In the genomic region with DNA sequence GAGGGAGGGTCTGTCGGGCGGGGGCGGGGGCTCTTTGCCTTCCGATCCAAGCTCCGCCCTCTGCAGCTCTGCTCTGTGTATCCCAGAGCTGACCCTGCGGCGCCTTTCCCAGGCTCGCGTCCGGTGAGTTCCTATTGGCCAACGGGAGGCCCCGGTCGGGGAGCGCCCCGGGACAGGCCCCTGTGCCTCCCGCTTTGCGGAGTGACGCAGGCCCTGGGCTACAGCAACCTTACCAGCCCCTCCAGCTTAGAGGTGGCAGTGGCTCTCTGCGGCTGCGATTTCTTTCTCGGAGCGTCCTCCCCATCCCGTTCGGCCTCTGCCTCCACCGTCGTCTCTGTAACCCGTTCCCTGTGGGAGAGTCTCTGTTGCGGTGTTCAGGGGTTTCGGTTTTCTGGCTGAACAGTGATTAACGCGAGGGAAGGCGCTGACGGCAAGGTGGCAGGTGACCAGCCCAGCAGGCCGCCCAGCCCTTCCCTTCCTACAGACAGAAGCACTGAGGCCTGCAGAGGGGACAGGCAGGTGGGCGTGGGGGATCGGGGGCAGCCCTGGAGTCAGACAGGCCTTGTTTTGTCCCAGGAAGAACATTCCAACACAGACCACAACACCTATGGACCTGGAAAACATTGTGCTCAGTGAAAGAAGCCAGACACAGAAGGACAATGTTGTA, we compare ENCODE assay signal across 8 cellular contexts. TPM values are rescaled to one million over a fixed set of nuclear protein-coding genes. Genes with fewer than 3 reads are reported as not detected.
DNase-seq lines count a peak whose midpoint lies in the region; ATAC-seq, FAIRE-seq and TF ChIP-seq lines count a peak whose summit lies in the region.

No MANE protein-coding gene starts in this region.

- no peak for FAIRE-seq in urothelium cell line (lab: Jason Lieb, UNC)

- H3K4me1 Mint-ChIP-seq in CD14-positive monocyte, result peaks cover 12% of the 10 kb centered on the region

- H3K4me1 ChIP-seq in duodenal mucosa (ENCODE audit: control insufficient read depth in 1 of 2, insufficient read depth in 2 of 2, low read length in 2 of 2), result peaks cover 4 to 13% of the 10 kb centered on the region in 2 donors
- H3K4me1 ChIP-seq in lower lobe of right lung, result peaks cover 22% of the 10 kb centered on the region

- peaks cover 13 to 20% (median 13%) of the 10 kb centered on the region in 3 donors for H3K27me3 Mint-ChIP-seq in CD14-positive monocyte (ENCODE audit: low read depth in 3 of 3)

- no peaks in the 10 kb centered on the region for H3K9me3 ChIP-seq in duodenal mucosa (ENCODE audit: control insufficient read depth in 1 of 2, low read length in 2 of 2)
- no peaks in the 10 kb centered on the region for H3K9me3 ChIP-seq in lower lobe of right lung

- ATAC-seq in lower lobe of right lung (peak; percentile 96 to 97), HG03025 (IDR thresholded peaks at IDR 0.05; ENCODE audit: low FRiP score, unreplicated experiment) (no peak)

- H3K27ac ChIP-seq in duodenal mucosa (ENCODE audit: low read depth, low read length) (peak overlapping the region; percentile 53), lower lobe of right lung (peak overlapping the region; percentile 87), temporal lobe (ENCODE audit: low read depth, low read length) (peak overlapping the region; percentile 30)

- DNase-seq in CD14-positive monocyte (ENCODE audit: low spot score), result peak; percentile 66
- DNase-seq in NCI-H226, result peak; percentile 59
- DNase-seq in lower lobe of right lung, result peak; percentile 92
- no peak for DNase-seq in urothelium cell line (ENCODE audit: low spot score)
- DNase-seq in NCI-H2107 (lab: John Stamatoyannopoulos, UW), result no peak

- H3K36me3 ChIP-seq in duodenal mucosa (ENCODE audit: control insufficient read depth in 1 of 2, insufficient read depth in 2 of 2, low read length in 2 of 2), result no peaks in the 10 kb centered on the region
- H3K36me3 ChIP-seq in lower lobe of right lung, result no peaks in the 10 kb centered on the region

- intact Hi-C loops in CD14-positive monocyte (cut with micrococcal nuclease), result loop anchor here (5.0 kb wide), 1 partner anchor 195 kb away; no protein-coding TSS in a partner anchor
- intact Hi-C loops in lower lobe of right lung (cut with DNase I), result no loop called here

- peaks cover 0 to 2% of the 10 kb centered on the region in 2 donors for H3K36me3 Mint-ChIP-seq in CD14-positive monocyte

- peak overlapping the region in 5 of 7 donors; percentile 2 to 75 (median 66) for H3K27ac Mint-ChIP-seq in CD14-positive monocyte

- TF ChIP-seq CTCF in CD14-positive monocyte (IDR thresholded peaks at IDR 0.05) (no peak), lower lobe of right lung (IDR thresholded peaks at IDR 0.05) (no peak)

- H3K27me3 ChIP-seq in duodenal mucosa (ENCODE audit: control insufficient read depth in 1 of 2, insufficient read depth in 2 of 2, low read length in 2 of 2) (no peaks in the 10 kb centered on the region), lower lobe of right lung (ENCODE audit: low read depth) (no peaks in the 10 kb centered on the region)

- H3K4me3 ChIP-seq in duodenal mucosa (ENCODE audit: low read depth in 1 of 2, low read length in 2 of 2) (peak overlapping the region; percentile 76), lower lobe of right lung (peak overlapping the region; percentile 67)

- peak overlapping the region; percentile 79 to 89 for H3K4me3 Mint-ChIP-seq in CD14-positive monocyte

- H3K9me3 Mint-ChIP-seq in CD14-positive monocyte, result peaks cover 0 to 4% (median 0%) of the 10 kb centered on the region in 7 donors

- H3K9ac ChIP-seq in duodenal mucosa (ENCODE audit: low read depth in 1 of 2, low read length in 2 of 2), result peak overlapping the region; percentile 54 to 65

RNA-seq across cellular contexts. Expression of a gene that starts 18.1 kb away (rescaled TPM):
- polyA plus RNA-seq in CD14-positive monocyte, result 10 to 100 TPM; 52.4 to 80.8 TPM
- total RNA-seq in lower lobe of right lung (326 TPM), temporal lobe (2.0 TPM)

RNA-seq across cellular contexts. Expression of a gene that starts 19.0 kb away (rescaled TPM):
- 10 to 100 TPM; 19.6 to 25.2 TPM for polyA plus RNA-seq in CD14-positive monocyte
- total RNA-seq in lower lobe of right lung (27.8 TPM), temporal lobe (6.6 TPM)

RNA-seq across cellular contexts. Expression of a gene that starts 59.5 kb away (rescaled TPM):
- 10 to 100 TPM; 62.2 to 95.5 TPM for polyA plus RNA-seq in CD14-positive monocyte
- total RNA-seq in lower lobe of right lung (83.4 TPM), temporal lobe (38.4 TPM)

Comparison
In these comparisons a context has a peak if more than half of its experiments do, and no peak if none do; other contexts are left out.
1. DNase-seq: peak in CD14-positive monocyte (single experiment), NCI-H226 (single experiment) and lower lobe of right lung (single experiment); none in urothelium cell line (single experiment) and NCI-H2107 (single experiment).
2. H3K27ac ChIP-seq: peak in every context shown above with its lines; median percentile 87 in lower lobe of right lung; 53 in duodenal mucosa; 30 in temporal lobe.
3. RNA of a gene that starts 18.1 kb away (total RNA-seq): 326 TPM in lower lobe of right lung (single experiment); 2.0 TPM in temporal lobe (single experiment); every median in the first group is over 100 times any median in the second.